ENCODE assay signal across 9 cellular contexts in the genomic region with DNA sequence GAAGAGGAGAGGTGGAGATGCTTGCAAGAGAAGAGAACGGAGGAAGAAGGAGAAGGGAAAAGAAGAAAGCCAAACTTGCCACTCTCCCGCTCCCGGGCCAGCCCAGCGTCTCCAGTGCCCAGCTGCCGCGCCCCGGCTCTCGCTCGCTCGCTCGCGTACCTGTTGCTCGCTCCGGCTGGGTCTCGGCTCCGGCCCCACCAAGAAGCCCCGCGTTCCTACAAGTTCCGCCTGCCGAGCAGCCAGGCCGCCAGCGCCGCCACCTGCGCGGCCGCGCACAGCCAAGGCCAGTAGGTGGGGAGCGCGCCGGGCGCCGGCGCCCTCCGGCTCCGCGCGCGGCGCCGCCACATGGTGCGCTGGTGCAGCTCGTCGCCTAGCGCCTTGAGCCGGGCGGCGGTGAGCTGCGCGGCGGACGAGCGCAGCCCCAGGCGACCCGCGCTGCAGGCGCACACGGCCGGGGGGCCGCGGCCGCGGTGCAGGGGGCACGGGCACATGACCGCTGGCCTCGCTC. TPM values are rescaled to one million over a fixed set of nuclear protein-coding genes. Genes with fewer than 3 reads are reported as not detected.
DNase-seq lines count a peak whose midpoint lies in the region; ATAC-seq and TF ChIP-seq lines count a peak whose summit lies in the region.
"Had no signal": no experiment of that assay in that cellular context is flagged by ENCODE, and none has a peak within 500 bp of the region (broad histone marks: within the 10 kb centered on the region; RNA-seq: fewer than 3 reads in every experiment).

No MANE protein-coding gene starts in this region.

- CTCF ChIA-PET in activated B cell treated with CpG ODN at 0.5 μM for 24 hours (lab: Charles Lee), result interaction anchor here (0.8 to 2.7 kb wide), 5 partner anchors 22 to 177 kb away, joined by 3 to 26 read pairs (median 5); no protein-coding TSS in a partner anchor

- ATAC-seq in GM21381 (IDR thresholded peaks at IDR 0.05; ENCODE audit: unreplicated experiment) (peak; percentile 79), activated B cell treated with CpG ODN at 0.5 μM for 24 hours (ENCODE audit: low read depth) (peak; percentile 80), HG03108 (IDR thresholded peaks at IDR 0.05; ENCODE audit: unreplicated experiment) (no peak)

- H3K27ac ChIP-seq in esophagus muscularis mucosa (replicated peaks in 1 of 4) (no peak overlapping the region), neural cell (ENCODE audit: low read length) (no peak overlapping the region)

- POLR2A ChIA-PET in activated B cell treated with CpG ODN at 0.5 μM for 24 hours (lab: Charles Lee), result interaction anchor here (0.7 to 3.9 kb wide), 3 partner anchors 19 to 62 kb away, joined by 3 to 18 read pairs (median 4); no protein-coding TSS in a partner anchor

- peak overlapping the region; percentile 85 for H3K4me3 Mint-ChIP-seq in activated B cell treated with CpG ODN at 0.5 μM for 24 hours

- H3K4me2 ChIP-seq in neural cell (ENCODE audit: low read length), result peak overlapping the region; percentile 19

- H2AFZ ChIP-seq in neural cell (ENCODE audit: low read depth, low read length), result no peak overlapping the region

- peaks cover 45% of the 10 kb centered on the region for H3K4me1 Mint-ChIP-seq in activated B cell treated with CpG ODN at 0.5 μM for 24 hours

- H3K27me3 Mint-ChIP-seq in activated B cell treated with CpG ODN at 0.5 μM for 24 hours, result peaks cover 35% of the 10 kb centered on the region

- peak overlapping the region; percentile 77 for H3K27ac Mint-ChIP-seq in activated B cell treated with CpG ODN at 0.5 μM for 24 hours

- H3K9me3 Mint-ChIP-seq in activated B cell treated with CpG ODN at 0.5 μM for 24 hours, result no peaks in the 10 kb centered on the region

- no peaks in the 10 kb centered on the region for H3K9me2 ChIP-seq in neural cell (ENCODE audit: insufficient read depth, low read length)

- H3K79me2 ChIP-seq in neural cell (replicated peaks; ENCODE audit: insufficient read depth, low read length), result no peaks in the 10 kb centered on the region

- no peaks in the 10 kb centered on the region for H3F3A ChIP-seq in neural cell (ENCODE audit: insufficient read depth, low read length, poor library complexity, severe bottlenecking)

- intact Hi-C loops in activated B cell treated with CpG ODN at 0.5 μM for 24 hours (cut with micrococcal nuclease) (loop anchor here (1.0 to 5.0 kb wide), 6 partner anchors 20 to 1136 kb away; partner anchors contain the start of genes RFC5, RNFT2 and SPRING1), esophagus muscularis mucosa (cut with DNase I) (no loop called here)

- TF ChIP-seq CTCF in activated B cell treated with CpG ODN at 0.5 μM for 24 hours (IDR thresholded peaks at IDR 0.05), result no peak
- TF ChIP-seq CTCF in esophagus muscularis mucosa (IDR thresholded peaks at IDR 0.05), result peak in 1 of 3 experiments; percentile 4
- TF ChIP-seq CTCF in neural cell (IDR thresholded peaks at IDR 0.05; ENCODE audit: poor library complexity, severe bottlenecking), result peak; percentile 63

- H3K4me3 ChIP-seq in esophagus muscularis mucosa (peak overlapping the region; percentile 42 to 56 (median 44)), neural cell (ENCODE audit: low read length) (peak overlapping the region; percentile 73)

- H3K36me3 Mint-ChIP-seq in activated B cell treated with CpG ODN at 0.5 μM for 24 hours (ENCODE audit: low read depth), result no peaks in the 10 kb centered on the region

- peak overlapping the region; percentile 60 for H3K9ac ChIP-seq in neural cell (ENCODE audit: low read length)

- no peaks in the 10 kb centered on the region for H4K20me1 ChIP-seq in neural cell (ENCODE audit: insufficient read depth)

- 0% methylated on average over 9 of the region's 65 CpGs for WGBS in esophagus muscularis mucosa

- no peak for TF ChIP-seq EP300 in esophagus muscularis mucosa (IDR thresholded peaks at IDR 0.05)
- TF ChIP-seq EP300 in neural cell (conservative IDR thresholded peaks at IDR 0.05; ENCODE audit: poor library complexity, severe bottlenecking), result no peak

- no peaks in the 10 kb centered on the region for H3K36me3 ChIP-seq in esophagus muscularis mucosa
- H3K36me3 ChIP-seq in neural cell (ENCODE audit: insufficient read depth, low read length), result no peaks in the 10 kb centered on the region

- H3K9me3 ChIP-seq in esophagus muscularis mucosa (no peaks in the 10 kb centered on the region), neural cell (ENCODE audit: low read length) (no peaks in the 10 kb centered on the region)

- DNase-seq in D341Med (ENCODE audit: low spot score) (peak; percentile 91), NCI-H1092 (lab: John Stamatoyannopoulos, UW) (peak; percentile 15), activated B cell treated with CpG ODN at 0.5 μM for 24 hours (peak; percentile 53), esophagus muscularis mucosa (ENCODE audit: extremely low spot score) (no peak), iPS-NIHi11 (ENCODE audit: low spot score) (no peak)

- TF ChIP-seq RAD21 in neural cell (conservative IDR thresholded peaks at IDR 0.05), result peak; percentile 61

- no peak for TF ChIP-seq POLR2A in esophagus muscularis mucosa (IDR thresholded peaks at IDR 0.05; ENCODE audit: low read depth)

- peaks cover 27 to 44% (median 43%) of the 10 kb centered on the region in 4 donors for H3K4me1 ChIP-seq in esophagus muscularis mucosa

- H3K27me3 ChIP-seq in esophagus muscularis mucosa (peaks cover 11 to 92% (median 56%) of the 10 kb centered on the region in 4 donors), neural cell (ENCODE audit: insufficient read depth, low read depth, low read length) (peaks cover 81% of the 10 kb centered on the region)

TF ChIP-seq in neural cell, 6 proteins besides CTCF, POLR2A, EP300 and RAD21:
- no peak for TF ChIP-seq TAF1 (IDR thresholded peaks at IDR 0.05; ENCODE audit: low read depth)
- TF ChIP-seq, protein P1, sequence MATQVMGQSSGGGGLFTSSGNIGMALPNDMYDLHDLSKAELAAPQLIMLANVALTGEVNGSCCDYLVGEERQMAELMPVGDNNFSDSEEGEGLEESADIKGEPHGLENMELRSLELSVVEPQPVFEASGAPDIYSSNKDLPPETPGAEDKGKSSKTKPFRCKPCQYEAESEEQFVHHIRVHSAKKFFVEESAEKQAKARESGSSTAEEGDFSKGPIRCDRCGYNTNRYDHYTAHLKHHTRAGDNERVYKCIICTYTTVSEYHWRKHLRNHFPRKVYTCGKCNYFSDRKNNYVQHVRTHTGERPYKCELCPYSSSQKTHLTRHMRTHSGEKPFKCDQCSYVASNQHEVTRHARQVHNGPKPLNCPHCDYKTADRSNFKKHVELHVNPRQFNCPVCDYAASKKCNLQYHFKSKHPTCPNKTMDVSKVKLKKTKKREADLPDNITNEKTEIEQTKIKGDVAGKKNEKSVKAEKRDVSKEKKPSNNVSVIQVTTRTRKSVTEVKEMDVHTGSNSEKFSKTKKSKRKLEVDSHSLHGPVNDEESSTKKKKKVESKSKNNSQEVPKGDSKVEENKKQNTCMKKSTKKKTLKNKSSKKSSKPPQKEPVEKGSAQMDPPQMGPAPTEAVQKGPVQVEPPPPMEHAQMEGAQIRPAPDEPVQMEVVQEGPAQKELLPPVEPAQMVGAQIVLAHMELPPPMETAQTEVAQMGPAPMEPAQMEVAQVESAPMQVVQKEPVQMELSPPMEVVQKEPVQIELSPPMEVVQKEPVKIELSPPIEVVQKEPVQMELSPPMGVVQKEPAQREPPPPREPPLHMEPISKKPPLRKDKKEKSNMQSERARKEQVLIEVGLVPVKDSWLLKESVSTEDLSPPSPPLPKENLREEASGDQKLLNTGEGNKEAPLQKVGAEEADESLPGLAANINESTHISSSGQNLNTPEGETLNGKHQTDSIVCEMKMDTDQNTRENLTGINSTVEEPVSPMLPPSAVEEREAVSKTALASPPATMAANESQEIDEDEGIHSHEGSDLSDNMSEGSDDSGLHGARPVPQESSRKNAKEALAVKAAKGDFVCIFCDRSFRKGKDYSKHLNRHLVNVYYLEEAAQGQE (IDR thresholded peaks at IDR 0.05; ENCODE audit: borderline replicate concordance), result no peak
- peak; percentile 6 for TF ChIP-seq POLR2AphosphoS5 (IDR thresholded peaks at IDR 0.05)
- peak; percentile 53 for TF ChIP-seq SMC3 (conservative IDR thresholded peaks at IDR 0.05; ENCODE audit: poor library complexity)
- TF ChIP-seq MXI1 (conservative IDR thresholded peaks at IDR 0.05; ENCODE audit: poor library complexity, severe bottlenecking), result peak; percentile 77
- no peak for TF ChIP-seq EZH2 (IDR thresholded peaks at IDR 0.05; ENCODE audit: borderline replicate concordance, insufficient read depth, low read length, poor library complexity, severe bottlenecking)

RNA-seq across cellular contexts. Expression of gene HRK, which starts 0.4 kb away (rescaled TPM):
- total RNA-seq in activated B cell treated with CpG ODN at 0.5 μM for 24 hours, result 2.6 and 4.7 TPM in 2 replicates
- under 1 TPM in 2 of 4 donors, not detected in 2; 0.11 to 0.17 TPM for total RNA-seq in esophagus muscularis mucosa
- polyA plus RNA-seq in neural cell, result 0.96 and 1.4 TPM in 2 replicates
- 0.97 and 1.2 TPM in 2 replicates for polyA minus RNA-seq in neural cell
- total RNA-seq: T-helper 1 cell treated with Interleukin-12 subunit alpha and Interleukin-12 subunit beta and Interleukin-4 antibody, amounts not matched to agents 30 ng/mL and 1 ng/mL, for 36 hours had no signal

RNA-seq across cellular contexts. Expression of gene FBXW8, which starts 29.9 kb away (rescaled TPM):
- 16.1 and 17.6 TPM in 2 replicates for total RNA-seq in activated B cell treated with CpG ODN at 0.5 μM for 24 hours
- 10 to 100 TPM; 11.9 to 13.9 (median 13.3) TPM for total RNA-seq in esophagus muscularis mucosa
- polyA plus RNA-seq in neural cell, result 4.9 and 5.6 TPM in 2 replicates
- polyA minus RNA-seq in neural cell, result 13.3 and 15.3 TPM in 2 replicates

Comparison
In these comparisons a context has a peak if more than half of its experiments do, and no peak if none do; other contexts are left out.
1. DNase-seq: peak in D341Med (single experiment), NCI-H1092 (single experiment) and activated B cell treated with CpG ODN at 0.5 μM for 24 hours (single experiment); none in esophagus muscularis mucosa (single experiment) and iPS-NIHi11 (single experiment).